ENCODE assay signal across 10 cellular contexts in genomic region chr11:14972581-14973490, GRCh38. TPM values are rescaled to one million over a fixed set of nuclear protein-coding genes. Genes with fewer than 3 reads are reported as not detected.
DNase-seq lines count a peak whose midpoint lies in the region; ATAC-seq and TF ChIP-seq lines count a peak whose summit lies in the region.
"Had no signal": no experiment of that assay in that cellular context is flagged by ENCODE, and none has a peak within 500 bp of the region (broad histone marks: within the 10 kb centered on the region; RNA-seq: fewer than 3 reads in every experiment).

No MANE protein-coding gene starts in this region.

- CTCF ChIA-PET in activated CD8-positive, alpha-beta memory T cell treated with anti-CD3 and anti-CD28 coated beads, Interleukin-2, amount 10 ng/mL, durations not matched to agents 7 days and 5 days (lab: Charles Lee), result interaction anchor here (0.9 to 4.9 kb wide), 8 partner anchors 10 to 235 kb away, joined by 3 to 56 read pairs (median 5); partner anchors contain the start of gene CALCB

- no peak for DNase-seq in activated CD8-positive, alpha-beta memory T cell treated with anti-CD3 and anti-CD28 coated beads, Interleukin-2, amount 10 ng/mL, durations not matched to agents 7 days and 5 days
- DNase-seq in activated CD8-positive, alpha-beta memory T cell treated with anti-CD3 and anti-CD28 coated beads, Interleukin-2, amount 50 U/mL, for 4 hours, result no peak
- peak; percentile 51 for DNase-seq in NCI-H345 treated with DMSO at 0.1 percent for 48 hours (lab: John Stamatoyannopoulos, UW; ENCODE audit: unreplicated experiment)
- no peak for DNase-seq in epithelial cell of proximal tubule (ENCODE audit: low read depth)
- DNase-seq in activated effector memory CD4-positive, alpha-beta T cell treated with Interleukin-2 at 50 U/mL for 16 hours, result no peak
- DNase-seq in mucosa of gallbladder (ENCODE audit: low spot score), result no peak
- no peak for DNase-seq in Right ventricle myocardium superior

- intact Hi-C loops in Right ventricle myocardium superior (cut with DNase I), result no loop called here

- no peaks in the 10 kb centered on the region for H3K9me3 Mint-ChIP-seq in activated CD8-positive, alpha-beta memory T cell treated with anti-CD3 and anti-CD28 coated beads, Interleukin-2, amount 10 ng/mL, durations not matched to agents 7 days and 5 days (ENCODE audit: low read depth)
- no peaks in the 10 kb centered on the region for H3K9me3 Mint-ChIP-seq in stimulated activated memory B cell treated with anti-CD40 and anti-IgM and Interleukin-4, amounts not matched to agents 10 μg/mL and 1 μg/mL and 100 μg/mL, for 72 hours

- peak; percentile 6 for ATAC-seq in activated CD8-positive, alpha-beta memory T cell treated with anti-CD3 and anti-CD28 coated beads, Interleukin-2, amount 10 ng/mL, durations not matched to agents 7 days and 5 days
- no peak for ATAC-seq in stimulated activated memory B cell treated with anti-CD40 and anti-IgM and Interleukin-4, amounts not matched to agents 10 μg/mL and 1 μg/mL and 100 μg/mL, for 72 hours
- no peak for ATAC-seq in Right ventricle myocardium superior (ENCODE audit: poor library complexity)

- peak overlapping the region; percentile 50 for H3K4me3 Mint-ChIP-seq in activated CD8-positive, alpha-beta memory T cell treated with anti-CD3 and anti-CD28 coated beads, Interleukin-2, amount 10 ng/mL, durations not matched to agents 7 days and 5 days
- H3K4me3 Mint-ChIP-seq in stimulated activated memory B cell treated with anti-CD40 and anti-IgM and Interleukin-4, amounts not matched to agents 10 μg/mL and 1 μg/mL and 100 μg/mL, for 72 hours, result peak overlapping the region; percentile 67

- peak overlapping the region; percentile 18 for H3K4me3 ChIP-seq in epithelial cell of proximal tubule (ENCODE audit: low read depth, low read length)

- no peak overlapping the region for H3K27ac Mint-ChIP-seq in activated CD8-positive, alpha-beta memory T cell treated with anti-CD3 and anti-CD28 coated beads, Interleukin-2, amount 10 ng/mL, durations not matched to agents 7 days and 5 days
- peak overlapping the region; percentile 3 for H3K27ac Mint-ChIP-seq in stimulated activated memory B cell treated with anti-CD40 and anti-IgM and Interleukin-4, amounts not matched to agents 10 μg/mL and 1 μg/mL and 100 μg/mL, for 72 hours

- no peak for TF ChIP-seq CTCF in epithelial cell of proximal tubule (conservative IDR thresholded peaks at IDR 0.05; ENCODE audit: low read depth, low read length)

- peaks cover 28% of the 10 kb centered on the region for H3K4me1 Mint-ChIP-seq in activated CD8-positive, alpha-beta memory T cell treated with anti-CD3 and anti-CD28 coated beads, Interleukin-2, amount 10 ng/mL, durations not matched to agents 7 days and 5 days
- H3K4me1 Mint-ChIP-seq in stimulated activated memory B cell treated with anti-CD40 and anti-IgM and Interleukin-4, amounts not matched to agents 10 μg/mL and 1 μg/mL and 100 μg/mL, for 72 hours, result peaks cover 34% of the 10 kb centered on the region

- H3K36me3 Mint-ChIP-seq in activated CD8-positive, alpha-beta memory T cell treated with anti-CD3 and anti-CD28 coated beads, Interleukin-2, amount 10 ng/mL, durations not matched to agents 7 days and 5 days, result no peaks in the 10 kb centered on the region
- no peaks in the 10 kb centered on the region for H3K36me3 Mint-ChIP-seq in stimulated activated memory B cell treated with anti-CD40 and anti-IgM and Interleukin-4, amounts not matched to agents 10 μg/mL and 1 μg/mL and 100 μg/mL, for 72 hours

- peaks cover 80% of the 10 kb centered on the region for H3K27me3 Mint-ChIP-seq in activated CD8-positive, alpha-beta memory T cell treated with anti-CD3 and anti-CD28 coated beads, Interleukin-2, amount 10 ng/mL, durations not matched to agents 7 days and 5 days
- H3K27me3 Mint-ChIP-seq in stimulated activated memory B cell treated with anti-CD40 and anti-IgM and Interleukin-4, amounts not matched to agents 10 μg/mL and 1 μg/mL and 100 μg/mL, for 72 hours, result peaks cover 92% of the 10 kb centered on the region

RNA-seq across cellular contexts. Expression of gene CALCA, which starts 0.7 kb away (rescaled TPM):
- not detected for total RNA-seq in activated CD8-positive, alpha-beta memory T cell treated with anti-CD3 and anti-CD28 coated beads, Interleukin-2, amount 10 ng/mL, durations not matched to agents 7 days and 5 days
- 0.29 TPM in 1 of 2 replicates, not detected in the other for total RNA-seq in epithelial cell of proximal tubule
- total RNA-seq in mucosa of gallbladder, result not detected
- not detected for total RNA-seq in Right ventricle myocardium superior
- total RNA-seq: endothelial cell of umbilical vein, IMR-90 had no signal
